8 cellular contexts compared by ENCODE assay signal in genomic region chr11:33835143-33835878, GRCh38. TPM values are rescaled to one million over a fixed set of nuclear protein-coding genes. Genes with fewer than 3 reads are reported as not detected.
DNase-seq lines count a peak whose midpoint lies in the region; ATAC-seq and TF ChIP-seq lines count a peak whose summit lies in the region.

No MANE protein-coding gene starts in this region.

- no peak overlapping the region for H3K4me3 Mint-ChIP-seq in T-helper 2 cell treated with Interferon-gamma antibody and Interleukin-4, amounts not matched to agents 5 μg/mL and 100 μg/mL, for 36 hours
- no peak overlapping the region for H3K4me3 Mint-ChIP-seq in naive thymus-derived CD8-positive, alpha-beta T cell

- peak overlapping the region; percentile 59 for H3K9ac ChIP-seq in SK-N-MC (ENCODE audit: insufficient read length)

- H3K9me3 Mint-ChIP-seq in T-helper 2 cell treated with Interferon-gamma antibody and Interleukin-4, amounts not matched to agents 5 μg/mL and 100 μg/mL, for 36 hours = no peaks in the 10 kb centered on the region
- no peaks in the 10 kb centered on the region for H3K9me3 Mint-ChIP-seq in naive thymus-derived CD8-positive, alpha-beta T cell

- H3K4me1 ChIP-seq in thyroid gland = no peaks in the 10 kb centered on the region

- TF ChIP-seq CTCF in thyroid gland (IDR thresholded peaks at IDR 0.05) = no peak

- POLR2A ChIA-PET in naive thymus-derived CD8-positive, alpha-beta T cell (lab: Charles Lee) = no interaction called here

- H3K27me3 ChIP-seq in thyroid gland = no peaks in the 10 kb centered on the region

- no peaks in the 10 kb centered on the region for H3K4me1 Mint-ChIP-seq in T-helper 2 cell treated with Interferon-gamma antibody and Interleukin-4, amounts not matched to agents 5 μg/mL and 100 μg/mL, for 36 hours (ENCODE audit: low read depth)
- H3K4me1 Mint-ChIP-seq in naive thymus-derived CD8-positive, alpha-beta T cell = no peaks in the 10 kb centered on the region

- H3K27ac ChIP-seq in SK-N-MC (peak overlapping the region; percentile 99), thyroid gland (no peak overlapping the region)

- H3K27me3 Mint-ChIP-seq in T-helper 2 cell treated with Interferon-gamma antibody and Interleukin-4, amounts not matched to agents 5 μg/mL and 100 μg/mL, for 36 hours (ENCODE audit: low read depth) = peaks cover 32% of the 10 kb centered on the region
- H3K27me3 Mint-ChIP-seq in naive thymus-derived CD8-positive, alpha-beta T cell = peaks cover 22 to 43% (median 27%) of the 10 kb centered on the region in 5 donors

- H3K9me3 ChIP-seq in SK-N-MC (ENCODE audit: low read depth, low read length) = no peaks in the 10 kb centered on the region
- H3K9me3 ChIP-seq in thyroid gland = no peaks in the 10 kb centered on the region

- H3K36me3 ChIP-seq in SK-N-MC (ENCODE audit: insufficient read depth, low read length) (no peaks in the 10 kb centered on the region), thyroid gland (no peaks in the 10 kb centered on the region)

- DNase-seq in AG20443 (ENCODE audit: low spot score) (peak; percentile 81), HS-5 (ENCODE audit: low read depth) (peak; percentile 57), SK-N-MC (ENCODE audit: low read depth, low spot score) (peak; percentile 70), iris pigment epithelial cell (ENCODE audit: low read depth) (peak; percentile 76), thyroid gland (no peak)
- DNase-seq in T-helper 2 cell treated with Interferon-gamma antibody and Interleukin-4, amounts not matched to agents 5 μg/mL and 100 μg/mL, for 36 hours (ENCODE audit: low spot score) = no peak
- no peak for DNase-seq in naive thymus-derived CD8-positive, alpha-beta T cell

- intact Hi-C loops in thyroid gland (cut with DNase I) = no loop called here

- 47 to 55% methylated on average over 5 of the region's 5 CpGs for WGBS in thyroid gland, 2 donors

- H3K36me3 Mint-ChIP-seq in T-helper 2 cell treated with Interferon-gamma antibody and Interleukin-4, amounts not matched to agents 5 μg/mL and 100 μg/mL, for 36 hours (ENCODE audit: low read depth) = no peaks in the 10 kb centered on the region
- no peaks in the 10 kb centered on the region for H3K36me3 Mint-ChIP-seq in naive thymus-derived CD8-positive, alpha-beta T cell

- no peak for TF ChIP-seq POLR2A in thyroid gland (IDR thresholded peaks at IDR 0.05)

- peak overlapping the region; percentile 73 for H3K4me3 ChIP-seq in SK-N-MC
- no peak overlapping the region for H3K4me3 ChIP-seq in thyroid gland (replicated peaks in 1 of 3)

- no peak overlapping the region for H3K27ac Mint-ChIP-seq in T-helper 2 cell treated with Interferon-gamma antibody and Interleukin-4, amounts not matched to agents 5 μg/mL and 100 μg/mL, for 36 hours
- no peak overlapping the region for H3K27ac Mint-ChIP-seq in naive thymus-derived CD8-positive, alpha-beta T cell

- ATAC-seq in GM21723 (IDR thresholded peaks at IDR 0.05; ENCODE audit: unreplicated experiment) = no peak
- no peak for ATAC-seq in naive thymus-derived CD8-positive, alpha-beta T cell

RNA-seq across cellular contexts. Expression of gene LMO2, which starts 56.6 kb away (rescaled TPM):
- total RNA-seq in thyroid gland = 10 to 100 TPM; 20.7 to 51.5 (median 40.3) TPM
- under 1 TPM; 0.47 to 0.99 TPM for total RNA-seq in naive thymus-derived CD8-positive, alpha-beta T cell
- not detected for polyA plus RNA-seq in naive thymus-derived CD8-positive, alpha-beta T cell

Comparison
In these comparisons a context has a peak if more than half of its experiments do, and no peak if none do; other contexts are left out.
1. DNase-seq: peak in AG20443 (single experiment), HS-5 (single experiment), SK-N-MC (single experiment) and iris pigment epithelial cell (single experiment); none in T-helper 2 cell treated with Interferon-gamma antibody and Interleukin-4, amounts not matched to agents 5 μg/mL and 100 μg/mL, for 36 hours (single experiment), thyroid gland (0 of 2) and naive thymus-derived CD8-positive, alpha-beta T cell (0 of 10).
2. RNA of gene LMO2, which starts 56.6 kb away (total RNA-seq): 20.7 to 51.5 TPM in thyroid gland; 0.47 to 0.99 TPM in naive thymus-derived CD8-positive, alpha-beta T cell; every median in the first group is over 10 times any median in the second.